Comparison of ENCODE assay signal across 17 cellular contexts in the genomic region with DNA sequence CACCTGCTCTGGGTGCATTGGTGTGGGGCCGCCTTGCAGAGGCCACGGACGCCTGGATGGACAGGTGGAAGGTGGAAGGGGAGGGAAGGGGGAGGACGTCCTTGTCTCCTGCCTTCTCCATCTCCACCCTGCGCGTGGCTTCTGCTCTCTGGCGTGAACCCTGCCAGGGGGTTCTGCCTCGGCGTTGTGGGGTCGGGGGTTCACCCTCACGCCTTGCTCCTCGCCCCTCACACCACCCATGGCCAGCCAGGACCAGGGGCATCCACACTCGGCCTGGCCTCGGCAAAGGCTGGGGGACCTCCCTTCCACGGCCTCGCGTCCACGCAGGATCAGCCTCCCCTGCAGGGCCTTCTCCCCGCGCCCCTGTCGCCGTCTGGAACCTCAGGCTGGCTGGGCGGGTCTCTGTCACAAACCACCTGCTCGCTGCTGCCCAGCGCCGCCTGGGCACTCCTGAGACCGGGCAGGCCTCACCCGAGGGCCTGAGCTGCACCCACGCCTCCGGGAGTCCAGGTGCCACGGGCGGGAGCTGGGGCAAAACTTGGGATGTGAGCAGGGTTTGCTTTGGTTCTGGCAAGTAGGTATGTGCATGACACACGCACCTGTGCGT.
DNase-seq lines count a peak whose midpoint lies in the region; ATAC-seq and TF ChIP-seq lines count a peak whose summit lies in the region.
"Had no signal": no experiment of that assay in that cellular context is flagged by ENCODE, and none has a peak within 500 bp of the region (broad histone marks: within the 10 kb centered on the region; RNA-seq: fewer than 3 reads in every experiment).

No MANE protein-coding gene starts in this region.

- H3K4me3 Mint-ChIP-seq in chondrocyte (ENCODE audit: unreplicated experiment) (no peak overlapping the region), natural killer cell (peak overlapping the region; percentile 37)
- no peak overlapping the region for H3K4me3 Mint-ChIP-seq in stimulated activated effector memory CD8-positive, alpha-beta T cell treated with anti-CD3 and anti-CD28 coated beads, Interleukin-12 subunit alpha, Interleukin-12 subunit beta, amount 100 ng/mL, for 72 hours
- H3K4me3 Mint-ChIP-seq: B cell; CD8-positive, alpha-beta T cell had no signal

- H3K4me3 ChIP-seq in Panc1 (ENCODE audit: low read depth in 2 of 2, low read length in 2 of 2) = no peak overlapping the region
- H3K4me3 ChIP-seq: BLaER1 treated with 17β-estradiol and CSF1 and Interleukin-3, amounts not matched to agents 10 nM and 100 nM; GM12878; GM23248 had no signal

- H3K4me1 ChIP-seq in Panc1 (ENCODE audit: control insufficient read depth, insufficient read depth, low read length) = no peaks in the 10 kb centered on the region
- H3K4me1 ChIP-seq: BLaER1 treated with 17β-estradiol and CSF1 and Interleukin-3, amounts not matched to agents 10 nM and 100 nM had no signal

- peaks cover 10% of the 10 kb centered on the region for H3K27me3 ChIP-seq in Panc1 (ENCODE audit: control insufficient read depth, insufficient read depth, low read length)
- H3K27me3 ChIP-seq: BLaER1 treated with 17β-estradiol and CSF1 and Interleukin-3, amounts not matched to agents 10 nM and 100 nM had no signal

- H3K9me3 Mint-ChIP-seq in chondrocyte (ENCODE audit: low read depth) = no peaks in the 10 kb centered on the region
- H3K9me3 Mint-ChIP-seq in natural killer cell = no peaks in the 10 kb centered on the region
- H3K9me3 Mint-ChIP-seq in stimulated activated effector memory CD8-positive, alpha-beta T cell treated with anti-CD3 and anti-CD28 coated beads, Interleukin-12 subunit alpha, Interleukin-12 subunit beta, amount 100 ng/mL, for 72 hours = no peaks in the 10 kb centered on the region
- H3K9me3 Mint-ChIP-seq: CD8-positive, alpha-beta T cell had no signal

- no peak overlapping the region for H3K27ac ChIP-seq in Panc1 (ENCODE audit: low read length)
- H3K27ac ChIP-seq: BLaER1 treated with 17β-estradiol and CSF1 and Interleukin-3, amounts not matched to agents 10 nM and 100 nM; GM23248 had no signal

- CTCF ChIA-PET in Panc1 (lab: Charles Lee) = no interaction called here

- DNase-seq in Panc1 (ENCODE audit: low read depth, low spot score) (no peak), chondrocyte (ENCODE audit: low spot score) (peak; percentile 77), natural killer cell (no peak), HCEC 1CT (no peak), KBM-7 (no peak)
- DNase-seq in stimulated activated effector memory CD8-positive, alpha-beta T cell treated with anti-CD3 and anti-CD28 coated beads, Interleukin-12 subunit alpha, Interleukin-12 subunit beta, amount 100 ng/mL, for 72 hours (ENCODE audit: low spot score in 2 of 2) = no peak
- DNase-seq in stimulated activated naive CD4-positive, alpha-beta T cell (lab: John Stamatoyannopoulos, UW) = no peak
- DNase-seq: CD8-positive, alpha-beta T cell; DMS 273 treated with DMSO at 0.1 percent for 48 hours; DMS53; DND-41; EL; GM23248 had no signal

- TF ChIP-seq CTCF in Panc1 (IDR thresholded peaks at IDR 0.05) = no peak
- no peak for TF ChIP-seq CTCF in chondrocyte (IDR thresholded peaks at IDR 0.05)
- no peak for TF ChIP-seq CTCF in natural killer cell (IDR thresholded peaks at IDR 0.05)

- ATAC-seq in Panc1 (peak; percentile 39; the same call in 1 of the 2 replicates), natural killer cell (no peak), GM19463 (IDR thresholded peaks at IDR 0.05; ENCODE audit: unreplicated experiment) (no peak)
- ATAC-seq in stimulated activated effector memory CD8-positive, alpha-beta T cell treated with anti-CD3 and anti-CD28 coated beads, Interleukin-12 subunit alpha, Interleukin-12 subunit beta, amount 100 ng/mL, for 72 hours = peak; percentile 41
- ATAC-seq: CD8-positive, alpha-beta T cell; GM12878 had no signal

- no peak overlapping the region for H3K27ac Mint-ChIP-seq in chondrocyte (ENCODE audit: unreplicated experiment)
- no peak overlapping the region for H3K27ac Mint-ChIP-seq in natural killer cell
- H3K27ac Mint-ChIP-seq in stimulated activated effector memory CD8-positive, alpha-beta T cell treated with anti-CD3 and anti-CD28 coated beads, Interleukin-12 subunit alpha, Interleukin-12 subunit beta, amount 100 ng/mL, for 72 hours = no peak overlapping the region
- H3K27ac Mint-ChIP-seq: B cell; CD8-positive, alpha-beta T cell had no signal

- intact Hi-C loops in Panc1 (cut with micrococcal nuclease; ENCODE audit: unreplicated experiment) = no loop called here
- intact Hi-C loops in natural killer cell (cut with micrococcal nuclease) = no loop called here

- POLR2A ChIA-PET in Panc1 (lab: Charles Lee) = no interaction called here

- in situ Hi-C loops in Panc1 (cut with HindIII; ENCODE audit: low pct_unique_long_range_greater_than_20kb, low sequenced_read_pairs) = no loop called here
- in situ Hi-C loops in KBM-7 (cut with MboI; ENCODE audit: low pct_unique_long_range_greater_than_20kb, low sequenced_read_pairs) = no loop called here

- H3K27me3 Mint-ChIP-seq in chondrocyte (ENCODE audit: low read depth) (peaks cover 12% of the 10 kb centered on the region), natural killer cell (ENCODE audit: low read depth in 2 of 2) (peaks cover 3 to 29% of the 10 kb centered on the region in 2 donors)
- H3K27me3 Mint-ChIP-seq: B cell had no signal

- no peaks in the 10 kb centered on the region for H3K9me3 ChIP-seq in Panc1 (ENCODE audit: control insufficient read depth, insufficient read depth, low read depth, low read length)
- H3K9me3 ChIP-seq: BLaER1 treated with 17β-estradiol and CSF1 and Interleukin-3, amounts not matched to agents 10 nM and 100 nM had no signal

- H3K36me3 Mint-ChIP-seq in chondrocyte (ENCODE audit: low read depth) (no peaks in the 10 kb centered on the region), natural killer cell (no peaks in the 10 kb centered on the region)
- no peaks in the 10 kb centered on the region for H3K36me3 Mint-ChIP-seq in stimulated activated effector memory CD8-positive, alpha-beta T cell treated with anti-CD3 and anti-CD28 coated beads, Interleukin-12 subunit alpha, Interleukin-12 subunit beta, amount 100 ng/mL, for 72 hours
- H3K36me3 Mint-ChIP-seq: CD8-positive, alpha-beta T cell had no signal

- no peaks in the 10 kb centered on the region for H3K36me3 ChIP-seq in Panc1 (ENCODE audit: control insufficient read depth, insufficient read depth, low read length)
- H3K36me3 ChIP-seq: BLaER1 treated with 17β-estradiol and CSF1 and Interleukin-3, amounts not matched to agents 10 nM and 100 nM had no signal

- BruUV-seq in Panc1 (replicated peaks; lab: Mats Ljungman, UMichigan) = no TSS peak

- no peaks in the 10 kb centered on the region for H3K4me1 Mint-ChIP-seq in chondrocyte (ENCODE audit: low read depth)
- H3K4me1 Mint-ChIP-seq in natural killer cell = peaks cover 5 to 7% of the 10 kb centered on the region in 2 donors
- no peaks in the 10 kb centered on the region for H3K4me1 Mint-ChIP-seq in stimulated activated effector memory CD8-positive, alpha-beta T cell treated with anti-CD3 and anti-CD28 coated beads, Interleukin-12 subunit alpha, Interleukin-12 subunit beta, amount 100 ng/mL, for 72 hours
- H3K4me1 Mint-ChIP-seq: B cell had no signal

Comparison
In these comparisons a context has a peak if more than half of its experiments do, and no peak if none do; other contexts are left out.
1. ATAC-seq: peak in Panc1 (single experiment) and stimulated activated effector memory CD8-positive, alpha-beta T cell treated with anti-CD3 and anti-CD28 coated beads, Interleukin-12 subunit alpha, Interleukin-12 subunit beta, amount 100 ng/mL, for 72 hours (single experiment); none in natural killer cell (0 of 3) and GM19463 (single experiment).